In the genomic region with DNA sequence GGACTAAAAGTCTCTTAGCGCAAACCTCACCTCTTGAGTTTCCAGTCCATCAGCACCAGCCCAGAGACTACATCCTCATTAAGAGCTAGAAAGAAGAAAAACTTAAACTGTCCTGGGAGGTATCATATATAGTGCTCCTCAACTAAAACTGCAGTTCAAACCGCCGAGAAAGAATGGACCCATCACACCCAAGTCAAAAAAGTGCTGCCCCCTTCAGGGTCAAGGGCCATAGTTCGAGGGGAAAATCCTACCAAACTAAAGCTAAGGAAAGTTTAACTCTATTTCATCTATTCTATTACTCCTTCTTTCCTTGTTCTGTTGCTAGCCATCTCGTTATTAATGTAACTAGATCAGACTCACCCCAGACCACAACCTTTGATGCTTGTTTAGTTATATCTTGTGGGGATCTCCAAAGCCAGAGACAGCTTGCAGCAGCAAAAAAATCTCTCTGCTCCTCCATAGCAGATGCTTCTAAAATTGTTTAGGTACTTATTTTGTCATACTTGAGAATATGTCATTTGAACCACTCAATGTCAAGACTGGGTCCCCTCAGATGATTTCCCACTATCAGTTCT, we compare ENCODE assay signal across 2 cellular contexts.
TF ChIP-seq lines count a peak whose summit lies in the region.

No MANE protein-coding gene starts in this region.

TF ChIP-seq in HCT116, 20 proteins besides CTCF, POLR2A, EP300 and RAD21:
- TF ChIP-seq, protein P1, sequence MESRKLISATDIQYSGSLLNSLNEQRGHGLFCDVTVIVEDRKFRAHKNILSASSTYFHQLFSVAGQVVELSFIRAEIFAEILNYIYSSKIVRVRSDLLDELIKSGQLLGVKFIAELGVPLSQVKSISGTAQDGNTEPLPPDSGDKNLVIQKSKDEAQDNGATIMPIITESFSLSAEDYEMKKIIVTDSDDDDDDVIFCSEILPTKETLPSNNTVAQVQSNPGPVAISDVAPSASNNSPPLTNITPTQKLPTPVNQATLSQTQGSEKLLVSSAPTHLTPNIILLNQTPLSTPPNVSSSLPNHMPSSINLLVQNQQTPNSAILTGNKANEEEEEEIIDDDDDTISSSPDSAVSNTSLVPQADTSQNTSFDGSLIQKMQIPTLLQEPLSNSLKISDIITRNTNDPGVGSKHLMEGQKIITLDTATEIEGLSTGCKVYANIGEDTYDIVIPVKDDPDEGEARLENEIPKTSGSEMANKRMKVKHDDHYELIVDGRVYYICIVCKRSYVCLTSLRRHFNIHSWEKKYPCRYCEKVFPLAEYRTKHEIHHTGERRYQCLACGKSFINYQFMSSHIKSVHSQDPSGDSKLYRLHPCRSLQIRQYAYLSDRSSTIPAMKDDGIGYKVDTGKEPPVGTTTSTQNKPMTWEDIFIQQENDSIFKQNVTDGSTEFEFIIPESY (IDR thresholded peaks at IDR 0.05; ENCODE audit: extremely low read depth, insufficient replicate concordance, low read length) = no peak
- TF ChIP-seq FOSL1 (IDR thresholded peaks at IDR 0.05; ENCODE audit: low read depth) = no peak
- no peak for TF ChIP-seq EGR1 (IDR thresholded peaks at IDR 0.05; ENCODE audit: low read depth)
- no peak for TF ChIP-seq SRF (IDR thresholded peaks at IDR 0.05; ENCODE audit: low read depth)

TF ChIP-seq in GM12878, 131 proteins besides CTCF, POLR2A, EP300 and RAD21 (continued from another document):
- TF ChIP-seq, protein P2, sequence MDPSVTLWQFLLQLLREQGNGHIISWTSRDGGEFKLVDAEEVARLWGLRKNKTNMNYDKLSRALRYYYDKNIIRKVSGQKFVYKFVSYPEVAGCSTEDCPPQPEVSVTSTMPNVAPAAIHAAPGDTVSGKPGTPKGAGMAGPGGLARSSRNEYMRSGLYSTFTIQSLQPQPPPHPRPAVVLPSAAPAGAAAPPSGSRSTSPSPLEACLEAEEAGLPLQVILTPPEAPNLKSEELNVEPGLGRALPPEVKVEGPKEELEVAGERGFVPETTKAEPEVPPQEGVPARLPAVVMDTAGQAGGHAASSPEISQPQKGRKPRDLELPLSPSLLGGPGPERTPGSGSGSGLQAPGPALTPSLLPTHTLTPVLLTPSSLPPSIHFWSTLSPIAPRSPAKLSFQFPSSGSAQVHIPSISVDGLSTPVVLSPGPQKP (IDR thresholded peaks at IDR 0.05; ENCODE audit: low read depth, low read length) = no peak
- peak; percentile 56; the same call in 1 of the 2 replicates for TF ChIP-seq TCF7 (IDR thresholded peaks at IDR 0.05; ENCODE audit: borderline replicate concordance)
- peak; percentile 60 for TF ChIP-seq RUNX3 (IDR thresholded peaks at IDR 0.05; ENCODE audit: low read length)
- TF ChIP-seq CEBPB (IDR thresholded peaks at IDR 0.05; ENCODE audit: borderline replicate concordance in 1 of 2, low read depth in 2 of 2, low read length in 2 of 2) = no peak
